26 cellular contexts compared by ENCODE assay signal in genomic region chr21:34282223-34282622, GRCh38.
DNase-seq lines count a peak whose midpoint lies in the region; ATAC-seq, FAIRE-seq and TF ChIP-seq lines count a peak whose summit lies in the region.
"Had no signal": no experiment of that assay in that cellular context is flagged by ENCODE, and none has a peak within 500 bp of the region (broad histone marks: within the 10 kb centered on the region; RNA-seq: fewer than 3 reads in every experiment).

No MANE protein-coding gene starts in this region.

- no peak overlapping the region for H2AFZ ChIP-seq in keratinocyte (ENCODE audit: control insufficient read depth, low read length)

- no peaks in the 10 kb centered on the region for H3K9me1 ChIP-seq in keratinocyte (ENCODE audit: control insufficient read depth, extremely low read depth, insufficient read depth, low read length)

- DNase-seq in activated CD4-positive, alpha-beta T cell treated with anti-CD3 and anti-CD28 coated beads for 36 hours = no peak
- no peak for DNase-seq in activated CD4-positive, alpha-beta T cell treated with anti-CD3 and anti-CD28 coated beads for 4 hours
- peak; percentile 30 for DNase-seq in H54 (ENCODE audit: insufficient read length, low spot score)
- peak; percentile 1 for DNase-seq in astrocyte of the hippocampus (ENCODE audit: low read depth, low spot score)
- no peak for DNase-seq in keratinocyte (ENCODE audit: low read depth, low spot score)
- DNase-seq in kidney = no peak
- DNase-seq in testis = no peak
- DNase-seq in NCI-H1092 treated with DMSO at 0.1 percent for 48 hours (lab: John Stamatoyannopoulos, UW) = no peak
- DNase-seq: activated B cell treated with CpG ODN at 0.5 μM for 24 hours; activated effector memory CD4-positive, alpha-beta T cell treated with Interleukin-2 at 50 U/mL for 16 hours; left colon; midbrain; NCI-H1092; NCI-H2081 treated with DMSO at 0.1 percent for 48 hours; NCI-H446 treated with DMSO at 0.1 percent for 48 hours; right lobe of liver; stimulated activated CD4-positive, alpha-beta T cell treated with anti-CD3 and anti-CD28 coated beads, Interleukin-15, amount 100 ng/mL, for 24 hours; uterus had no signal

- H3K36me3 Mint-ChIP-seq in activated CD4-positive, alpha-beta T cell treated with anti-CD3 and anti-CD28 coated beads for 36 hours (ENCODE audit: low read depth) = no peaks in the 10 kb centered on the region

- H3K27me3 ChIP-seq in keratinocyte (ENCODE audit: control insufficient read depth, extremely low read depth, insufficient read depth, low read length) (no peaks in the 10 kb centered on the region), testis (no peaks in the 10 kb centered on the region)
- H3K27me3 ChIP-seq: BLaER1, cardiac muscle cell, right lobe of liver, uterus had no signal

- no peak overlapping the region for H3K27ac ChIP-seq in keratinocyte (ENCODE audit: control insufficient read depth, insufficient read depth, low read length)
- no peak overlapping the region for H3K27ac ChIP-seq in kidney (ENCODE audit: low read depth in 2 of 2, low read length in 2 of 2)
- H3K27ac ChIP-seq in testis = no peak overlapping the region
- H3K27ac ChIP-seq: BLaER1, cardiac muscle cell, right lobe of liver, RWPE1, uterus had no signal

- CTCF ChIA-PET in activated CD4-positive, alpha-beta T cell treated with anti-CD3 and anti-CD28 coated beads for 36 hours (lab: Charles Lee) = no interaction called here

- no peaks in the 10 kb centered on the region for H3K36me3 ChIP-seq in keratinocyte (ENCODE audit: control insufficient read depth in 2 of 2, extremely low read depth in 1 of 2, insufficient read depth in 2 of 2, low read length in 2 of 2)
- no peaks in the 10 kb centered on the region for H3K36me3 ChIP-seq in kidney (ENCODE audit: control insufficient read depth in 1 of 2, insufficient read depth in 2 of 2, low read length in 2 of 2)
- no peaks in the 10 kb centered on the region for H3K36me3 ChIP-seq in testis (ENCODE audit: low read depth, missing control alignments)
- H3K36me3 ChIP-seq: BLaER1, cardiac muscle cell, right lobe of liver, uterus had no signal

- H3K9ac ChIP-seq in keratinocyte (ENCODE audit: control insufficient read depth, extremely low read depth, insufficient read depth, low read length) (no peak overlapping the region), kidney (ENCODE audit: low read length in 2 of 2) (no peak overlapping the region)
- H3K9ac ChIP-seq: BLaER1 had no signal

- 84% methylated on average over 4 of the region's 4 CpGs for whole genome bisulfite sequencing in testis, 2 donors

- no peaks in the 10 kb centered on the region for H3K79me2 ChIP-seq in keratinocyte (ENCODE audit: control insufficient read depth, insufficient read depth, low read length)

- TF ChIP-seq CTCF in keratinocyte (optimal IDR thresholded peaks at IDR 0.05 in 1 of 3, IDR thresholded peaks at IDR 0.05 in 1 of 3, conservative IDR thresholded peaks at IDR 0.05 in 1 of 3; ENCODE audit: extremely low read depth in 1 of 3, insufficient read depth in 2 of 3, low read length in 3 of 3) (no peak), kidney (IDR thresholded peaks at IDR 0.05; ENCODE audit: borderline replicate concordance, extremely low read depth, insufficient read depth) (no peak), testis (IDR thresholded peaks at IDR 0.05) (no peak)

- H3K4me1 Mint-ChIP-seq in activated CD4-positive, alpha-beta T cell treated with anti-CD3 and anti-CD28 coated beads for 36 hours = peaks cover 4% of the 10 kb centered on the region
- H3K4me1 Mint-ChIP-seq: activated B cell treated with CpG ODN at 0.5 μM for 24 hours had no signal

- peak; percentile 98 for ATAC-seq in activated CD4-positive, alpha-beta T cell treated with anti-CD3 and anti-CD28 coated beads for 36 hours
- ATAC-seq: left colon, right lobe of liver had no signal

- H3K27ac Mint-ChIP-seq in activated CD4-positive, alpha-beta T cell treated with anti-CD3 and anti-CD28 coated beads for 36 hours = peak overlapping the region; percentile 34
- H3K27ac Mint-ChIP-seq: activated B cell treated with CpG ODN at 0.5 μM for 24 hours had no signal

- TF ChIP-seq POLR2A in H54 (IDR thresholded peaks at IDR 0.05; ENCODE audit: low read depth, low read length) = no peak
- TF ChIP-seq POLR2A in testis (IDR thresholded peaks at IDR 0.05) = no peak

- H4K20me1 ChIP-seq in keratinocyte (ENCODE audit: control insufficient read depth, extremely low read depth, insufficient read depth, low read length) = no peaks in the 10 kb centered on the region
- H4K20me1 ChIP-seq: BLaER1 had no signal

- FAIRE-seq in H54 (lab: Jason Lieb, UNC) = no peak
- FAIRE-seq in keratinocyte (lab: Jason Lieb, UNC) = peak; percentile 20
- FAIRE-seq in kidney (lab: Jason Lieb, UNC) = no peak
- FAIRE-seq: A204.1, D721Med, GM12892, H1 had no signal

- H3K9me3 ChIP-seq in keratinocyte (ENCODE audit: control insufficient read depth, low read depth, low read length) (no peaks in the 10 kb centered on the region), kidney (ENCODE audit: control insufficient read depth in 1 of 2, low read length in 2 of 2) (peaks cover 0 to 6% of the 10 kb centered on the region in 2 donors), testis (no peaks in the 10 kb centered on the region)
- H3K9me3 ChIP-seq: right lobe of liver, uterus had no signal

- dilution Hi-C loops in keratinocyte (cut with MboI; ENCODE audit: extremely low pct_ligation_motif_present, low sequenced_read_pairs) = no loop called here

- no peak overlapping the region for H3K4me3 ChIP-seq in keratinocyte (ENCODE audit: control insufficient read depth in 2 of 3, extremely low read depth in 1 of 3, insufficient read depth in 2 of 3, low read depth in 1 of 3, low read length in 3 of 3)
- H3K4me3 ChIP-seq in kidney (ENCODE audit: low read length in 2 of 2) = no peak overlapping the region
- no peak overlapping the region for H3K4me3 ChIP-seq in testis
- H3K4me3 ChIP-seq: BLaER1, cardiac muscle cell, right lobe of liver, uterus had no signal

- H3K9me3 Mint-ChIP-seq in activated CD4-positive, alpha-beta T cell treated with anti-CD3 and anti-CD28 coated beads for 36 hours (ENCODE audit: low read depth) = peaks cover 6% of the 10 kb centered on the region

- POLR2A ChIA-PET in activated CD4-positive, alpha-beta T cell treated with anti-CD3 and anti-CD28 coated beads for 36 hours (lab: Charles Lee) = no interaction called here

- H3K27me3 Mint-ChIP-seq in activated CD4-positive, alpha-beta T cell treated with anti-CD3 and anti-CD28 coated beads for 36 hours = no peaks in the 10 kb centered on the region

- no peak overlapping the region for H3K4me3 Mint-ChIP-seq in activated CD4-positive, alpha-beta T cell treated with anti-CD3 and anti-CD28 coated beads for 36 hours
- H3K4me3 Mint-ChIP-seq: activated B cell treated with CpG ODN at 0.5 μM for 24 hours, nephron had no signal

- intact Hi-C loops in activated CD4-positive, alpha-beta T cell treated with anti-CD3 and anti-CD28 coated beads for 36 hours (cut with DNase I, micrococcal nuclease) = no loop called here
- intact Hi-C loops in kidney (cut with DNase I) (no loop called here), testis (cut with DNase I; ENCODE audit: low total_unique reads) (no loop called here)

- H3K4me1 ChIP-seq in keratinocyte (ENCODE audit: control insufficient read depth, extremely low read depth, insufficient read depth, low read length) = peaks cover 27% of the 10 kb centered on the region
- no peaks in the 10 kb centered on the region for H3K4me1 ChIP-seq in kidney (ENCODE audit: control insufficient read depth in 1 of 2, insufficient read depth in 1 of 2, low read depth in 1 of 2, low read length in 2 of 2)
- no peaks in the 10 kb centered on the region for H3K4me1 ChIP-seq in testis
- H3K4me1 ChIP-seq: BLaER1 had no signal

- no peak overlapping the region for H3K4me2 ChIP-seq in keratinocyte (ENCODE audit: control insufficient read depth, extremely low read depth, insufficient read depth, low read depth, low read length)
- H3K4me2 ChIP-seq: BLaER1 had no signal

Comparison
In these comparisons a context has a peak if more than half of its experiments do, and no peak if none do; other contexts are left out.
1. DNase-seq: peak in H54 (single experiment) and astrocyte of the hippocampus (single experiment); none in activated CD4-positive, alpha-beta T cell treated with anti-CD3 and anti-CD28 coated beads for 36 hours (single experiment), activated CD4-positive, alpha-beta T cell treated with anti-CD3 and anti-CD28 coated beads for 4 hours (0 of 2), keratinocyte (single experiment), kidney (single experiment), testis (single experiment) and NCI-H1092 treated with DMSO at 0.1 percent for 48 hours (single experiment).